ENCODE assay signal across 33 cellular contexts in the genomic region with DNA sequence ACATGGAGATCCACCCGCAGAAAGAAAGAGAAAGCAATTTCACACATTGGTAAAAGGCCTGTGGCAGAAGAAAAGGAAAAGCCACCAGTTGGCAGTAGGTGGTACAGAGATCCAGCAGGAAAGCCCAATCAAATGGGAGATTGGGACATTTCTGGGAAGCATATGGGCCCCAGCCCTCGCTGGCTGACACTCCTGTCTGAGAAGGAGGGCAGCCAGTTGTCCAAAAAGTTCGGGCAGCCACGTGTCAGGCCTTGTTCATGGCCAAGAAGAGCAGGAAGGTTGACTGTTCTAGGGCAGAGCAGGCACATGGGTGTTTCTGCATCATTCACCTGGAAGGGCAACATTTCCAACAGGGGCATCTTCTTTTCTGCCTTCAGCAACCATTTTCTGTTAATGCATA. TPM values are rescaled to one million over a fixed set of nuclear protein-coding genes. Genes with fewer than 3 reads are reported as not detected.
"Had no signal": no experiment of that assay in that cellular context is flagged by ENCODE, and none has a peak within 500 bp of the region (broad histone marks: within the 10 kb centered on the region; RNA-seq: fewer than 3 reads in every experiment).

No MANE protein-coding gene starts in this region.

- H3K4me3 ChIP-seq: adrenal gland, body of pancreas, coronary artery, dorsolateral prefrontal cortex, esophagus muscularis mucosa had no signal

- H3K9me3 ChIP-seq: adrenal gland, body of pancreas, esophagus muscularis mucosa had no signal

- H3K27me3 ChIP-seq: adrenal gland, body of pancreas had no signal

- ATAC-seq: activated CD4-positive, CD25-positive, alpha-beta regulatory T cell treated with anti-CD3 and anti-CD28 coated beads, Interleukin-2, amount 50 U/mL, for 24 hours; activated CD8-positive, alpha-beta T cell treated with anti-CD3 and anti-CD28 coated beads, Interleukin-2, amount 10 ng/mL, durations not matched to agents 7 days and 5 days; activated T-helper 17 cell treated with anti-CD3 and anti-CD28 coated beads, Interleukin-2, amount 50 U/mL, for 72 hours; body of pancreas; effector memory CD8-positive, alpha-beta T cell; T-helper 17 cell had no signal

- H3K36me3 Mint-ChIP-seq: activated naive CD8-positive, alpha-beta T cell had no signal

- H3K4me1 ChIP-seq: esophagus muscularis mucosa had no signal

- H3K4me1 Mint-ChIP-seq: activated B cell treated with CpG ODN at 0.5 μM for 24 hours; activated T-helper 17 cell treated with anti-CD3 and anti-CD28 coated beads, Interleukin-2, amount 50 U/mL, for 72 hours; T-helper 17 cell had no signal

- H3K27ac ChIP-seq: adrenal gland, body of pancreas, coronary artery, dorsolateral prefrontal cortex, esophagus muscularis mucosa, WERI-Rb-1 had no signal

- H3K9me3 Mint-ChIP-seq: activated B cell treated with CpG ODN at 0.5 μM for 24 hours; activated T-cell treated with anti-CD3 and anti-CD28 coated beads, Interleukin-2, amount 50 U/mL, for 24 hours; activated T-helper 17 cell treated with anti-CD3 and anti-CD28 coated beads, Interleukin-2, amount 50 U/mL, for 72 hours; dendritic cell treated with granulocyte-macrophage colony-stimulating factor and Interleukin-4, amounts not matched to agents 40 ng/mL and 50 ng/mL, for 4 days; effector memory CD8-positive, alpha-beta T cell; T-helper 2 cell treated with Interferon-gamma antibody and Interleukin-4, amounts not matched to agents 5 μg/mL and 100 μg/mL, for 36 hours had no signal

- DNase-seq: activated B cell treated with CpG ODN at 0.5 μM for 24 hours; activated CD4-positive, alpha-beta T cell treated with anti-CD3 and anti-CD28 coated beads for 48 hours; activated CD4-positive, alpha-beta T cell treated with anti-CD3 and anti-CD28 coated beads, Interleukin-2, amount 50 U/mL, for 1 hour; activated CD4-positive, alpha-beta T cell treated with anti-CD3 and anti-CD28 coated beads, Interleukin-2, amount 50 U/mL, for 48 hours; activated CD8-positive, alpha-beta memory T cell treated with anti-CD3 and anti-CD28 coated beads, Interleukin-2, amount 50 U/mL, for 48 hours; activated CD8-positive, alpha-beta T cell treated with anti-CD3 and anti-CD28 coated beads, Interleukin-2, amount 10 ng/mL, durations not matched to agents 7 days and 5 days; activated effector memory CD4-positive, alpha-beta T cell treated with Interleukin-2 at 50 U/mL for 16 hours; activated gamma-delta T cell treated with Interleukin-2 at 50 U/mL for 16 hours; activated naive CD4-positive, alpha-beta T cell treated with anti-CD3 and anti-CD28 coated beads, Interleukin-2, amount 50 U/mL, for 16 hours; activated naive CD4-positive, alpha-beta T cell treated with Interleukin-2 at 50 U/mL for 16 hours; activated T-cell treated with anti-CD3 and anti-CD28 coated beads for 4 hours; activated T-cell treated with anti-CD3 and anti-CD28 coated beads, Interleukin-2, amount 50 U/mL, for 24 hours; adrenal gland; amygdala; aorta; body of pancreas; cerebellar nuclear complex; effector memory CD8-positive, alpha-beta T cell; erythroblast; foreskin melanocyte; head of caudate nucleus; T-helper 1 cell; T-helper 17 cell; T1000; WERI-Rb-1 had no signal

- H3K4me3 Mint-ChIP-seq: activated B cell treated with CpG ODN at 0.5 μM for 24 hours; activated CD8-positive, alpha-beta T cell treated with anti-CD3 and anti-CD28 coated beads, Interleukin-2, amount 10 ng/mL, durations not matched to agents 7 days and 5 days; activated naive CD8-positive, alpha-beta T cell; activated T-cell treated with anti-CD3 and anti-CD28 coated beads, Interleukin-2, amount 50 U/mL, for 24 hours; activated T-helper 17 cell treated with anti-CD3 and anti-CD28 coated beads, Interleukin-2, amount 50 U/mL, for 72 hours; dendritic cell treated with granulocyte-macrophage colony-stimulating factor and Interleukin-4, amounts not matched to agents 40 ng/mL and 50 ng/mL, for 4 days; effector memory CD8-positive, alpha-beta T cell; T-helper 17 cell; T-helper 2 cell treated with Interferon-gamma antibody and Interleukin-4, amounts not matched to agents 5 μg/mL and 100 μg/mL, for 36 hours had no signal

- H3K27ac Mint-ChIP-seq: activated B cell treated with CpG ODN at 0.5 μM for 24 hours; activated CD8-positive, alpha-beta T cell treated with anti-CD3 and anti-CD28 coated beads, Interleukin-2, amount 10 ng/mL, durations not matched to agents 7 days and 5 days; activated naive CD8-positive, alpha-beta T cell; activated T-cell treated with anti-CD3 and anti-CD28 coated beads, Interleukin-2, amount 50 U/mL, for 24 hours; activated T-helper 17 cell treated with anti-CD3 and anti-CD28 coated beads, Interleukin-2, amount 50 U/mL, for 72 hours; dendritic cell treated with granulocyte-macrophage colony-stimulating factor and Interleukin-4, amounts not matched to agents 40 ng/mL and 50 ng/mL, for 4 days; effector memory CD8-positive, alpha-beta T cell; T-helper 17 cell; T-helper 2 cell treated with Interferon-gamma antibody and Interleukin-4, amounts not matched to agents 5 μg/mL and 100 μg/mL, for 36 hours had no signal

- H3K36me3 ChIP-seq: adrenal gland, esophagus muscularis mucosa, WERI-Rb-1 had no signal

RNA-seq across cellular contexts. Expression of a gene that starts 45.0 kb away (rescaled TPM):
- total RNA-seq: activated B cell treated with CpG ODN at 0.5 μM for 24 hours; activated CD8-positive, alpha-beta T cell treated with anti-CD3 and anti-CD28 coated beads, Interleukin-2, amount 10 ng/mL, durations not matched to agents 7 days and 5 days; activated T-helper 17 cell treated with anti-CD3 and anti-CD28 coated beads, Interleukin-2, amount 50 U/mL, for 72 hours; T-helper 17 cell had no signal
